20 cellular contexts compared by ENCODE assay signal in genomic region chr1:183830389-183830788, GRCh38. TPM values are rescaled to one million over a fixed set of nuclear protein-coding genes. Genes with fewer than 3 reads are reported as not detected.
DNase-seq lines count a peak whose midpoint lies in the region; ATAC-seq, FAIRE-seq and TF ChIP-seq lines count a peak whose summit lies in the region.
"Had no signal": no experiment of that assay in that cellular context is flagged by ENCODE, and none has a peak within 500 bp of the region (broad histone marks: within the 10 kb centered on the region; RNA-seq: fewer than 3 reads in every experiment).

No MANE protein-coding gene starts in this region.

- intact Hi-C loops in OCI-LY7 (cut with micrococcal nuclease; ENCODE audit: unreplicated experiment) (loop anchor here (5.0 kb wide), 1 partner anchor 48 kb away; no protein-coding TSS in a partner anchor), left ventricle myocardium inferior (cut with micrococcal nuclease) (no loop called here)

- no peaks in the 10 kb centered on the region for H3K79me2 ChIP-seq in OCI-LY7 (ENCODE audit: insufficient read depth, low read depth, low read length)

- H3K4me3 ChIP-seq in SK-N-MC (peak overlapping the region; percentile 39; the same call in 1 of the 2 replicates), OCI-LY7 (ENCODE audit: low read depth, low read length, poor library complexity, severe bottlenecking) (no peak overlapping the region), left ventricle myocardium inferior (no peak overlapping the region)
- H3K4me3 ChIP-seq: SJSA1 had no signal

- no peak overlapping the region for H3K9ac ChIP-seq in SK-N-MC (ENCODE audit: insufficient read length)

- FAIRE-seq in frontal cortex (lab: Jason Lieb, UNC): peak; percentile 85

- POLR2A ChIA-PET in OCI-LY7 (lab: Charles Lee): interaction anchor here (0.6 kb wide), 1 partner anchor 985 kb away, joined by 3 read pairs; no protein-coding TSS in a partner anchor

- no peak for DNase-seq in SK-N-MC (ENCODE audit: low read depth, low spot score)
- DNase-seq in frontal cortex (ENCODE audit: low spot score in 2 of 2): no peak
- DNase-seq in pons (ENCODE audit: low spot score): peak; percentile 97
- no peak for DNase-seq in OCI-LY7 (ENCODE audit: low spot score)
- no peak for DNase-seq in left ventricle myocardium inferior
- no peak for DNase-seq in 8988T
- DNase-seq: C1 segment of cervical spinal cord; CD8-positive, alpha-beta memory T cell; GDM1; H7; HFFc6; MM.1S; NCI-H1048; NCI-H1417 treated with DMSO at 0.1 percent for 48 hours; NCI-H187; NCI-H446 treated with DMSO at 0.1 percent for 48 hours; NCI-H526 treated with DMSO at 0.1 percent for 48 hours had no signal

- H3K36me3 ChIP-seq in SK-N-MC (ENCODE audit: insufficient read depth, low read length): peaks cover 17% of the 10 kb centered on the region
- H3K36me3 ChIP-seq in OCI-LY7 (ENCODE audit: insufficient read depth, low read length): no peaks in the 10 kb centered on the region
- H3K36me3 ChIP-seq in left ventricle myocardium inferior: no peaks in the 10 kb centered on the region
- H3K36me3 ChIP-seq: SJSA1 had no signal

- no peaks in the 10 kb centered on the region for H3K27me3 ChIP-seq in left ventricle myocardium inferior (ENCODE audit: low read depth)
- H3K27me3 ChIP-seq: SJSA1 had no signal

- no peaks in the 10 kb centered on the region for H3K9me2 ChIP-seq in OCI-LY7 (ENCODE audit: insufficient read depth, low read length)

- H2AFZ ChIP-seq in OCI-LY7 (ENCODE audit: low read length): no peak overlapping the region

- no peaks in the 10 kb centered on the region for H4K20me1 ChIP-seq in OCI-LY7 (ENCODE audit: insufficient read depth, low read length)

- H3K27ac ChIP-seq in SK-N-MC (peak overlapping the region; percentile 89), OCI-LY7 (ENCODE audit: low read depth, low read length, poor library complexity, severe bottlenecking) (no peak overlapping the region), left ventricle myocardium inferior (replicated peaks) (no peak overlapping the region)
- H3K27ac ChIP-seq: SJSA1 had no signal

- no peak for TF ChIP-seq CTCF in OCI-LY7 (conservative IDR thresholded peaks at IDR 0.05; ENCODE audit: low read length)
- TF ChIP-seq CTCF in left ventricle myocardium inferior (IDR thresholded peaks at IDR 0.05; ENCODE audit: borderline replicate concordance): no peak

- no peaks in the 10 kb centered on the region for H3K4me1 ChIP-seq in OCI-LY7 (ENCODE audit: insufficient read depth, low read length, poor library complexity, severe bottlenecking)
- peaks cover 43% of the 10 kb centered on the region for H3K4me1 ChIP-seq in left ventricle myocardium inferior

- no peak overlapping the region for H3K4me2 ChIP-seq in OCI-LY7 (ENCODE audit: low read length)

- H3K9me3 ChIP-seq in SK-N-MC (ENCODE audit: low read depth, low read length): no peaks in the 10 kb centered on the region
- H3K9me3 ChIP-seq in OCI-LY7 (ENCODE audit: low read length): no peaks in the 10 kb centered on the region
- no peaks in the 10 kb centered on the region for H3K9me3 ChIP-seq in left ventricle myocardium inferior (replicated peaks)
- H3K9me3 ChIP-seq: SJSA1 had no signal

- BruUV-seq in OCI-LY7 (replicated peaks; lab: Mats Ljungman, UMichigan): no TSS peak

- no peak for ATAC-seq in GM18502 (IDR thresholded peaks at IDR 0.05; ENCODE audit: poor library complexity, unreplicated experiment)
- ATAC-seq: Right ventricle myocardium inferior had no signal

- CTCF ChIA-PET in OCI-LY7 (lab: Charles Lee; ENCODE audit: unreplicated experiment): no interaction called here

RNA-seq across cellular contexts. Expression of gene RGL1, which starts 25.5 kb away (rescaled TPM):
- total RNA-seq in frontal cortex (40.4 TPM), OCI-LY7 (2022) (0.20 and 0.32 TPM in 2 replicates), left ventricle myocardium inferior (19.4 TPM)
- 0.18 and 0.35 TPM in 2 replicates for total RNA-seq in OCI-LY7 (2014; rRNA removed; shearing (Covaris generic))

Comparison
In these comparisons a context has a peak if more than half of its experiments do, and no peak if none do; other contexts are left out.
1. RNA of gene RGL1, which starts 25.5 kb away (total RNA-seq): 40.4 TPM in frontal cortex (single experiment) and 19.4 TPM in left ventricle myocardium inferior (single experiment); 0.18 to 0.35 TPM in OCI-LY7; every median in the first group is over 10 times any median in the second.